ENCODE assay signal across 9 cellular contexts in genomic region chr19:3048190-3048533, GRCh38. TPM values are rescaled to one million over a fixed set of nuclear protein-coding genes. Genes with fewer than 3 reads are reported as not detected.
A peak's percentile ranks its signal among the peaks of the same experiment; 100 is the strongest.
DNase-seq lines count a peak whose midpoint lies in the region; ATAC-seq and TF ChIP-seq lines count a peak whose summit lies in the region.
"Had no signal": no experiment of that assay in that cellular context is flagged by ENCODE, and none has a peak within 500 bp of the region (broad histone marks: within the 10 kb centered on the region; RNA-seq: fewer than 3 reads in every experiment).

No MANE protein-coding gene starts in this region.

- H3K36me3 ChIP-seq in esophagus muscularis mucosa = peaks cover 0 to 6% (median 2%) of the 10 kb centered on the region in 4 donors

- no peak for DNase-seq in activated CD4-positive, alpha-beta T cell treated with anti-CD3 and anti-CD28 coated beads, Interleukin-2, amount 10 ng/mL, durations not matched to agents 7 days and 5 days
- DNase-seq in activated CD4-positive, alpha-beta T cell treated with anti-CD3 and anti-CD28 coated beads, Interleukin-2, amount 50 U/mL, for 1 hour = no peak
- DNase-seq in HFFc6 (no peak), esophagus muscularis mucosa (ENCODE audit: extremely low spot score) (no peak)
- no peak for DNase-seq in stimulated activated effector memory CD8-positive, alpha-beta T cell treated with anti-CD3 and anti-CD28 coated beads, Interleukin-12 subunit alpha, Interleukin-12 subunit beta, amount 100 ng/mL, for 72 hours (ENCODE audit: low spot score in 2 of 2)

- ATAC-seq in stimulated activated effector memory CD8-positive, alpha-beta T cell treated with anti-CD3 and anti-CD28 coated beads, Interleukin-12 subunit alpha, Interleukin-12 subunit beta, amount 100 ng/mL, for 72 hours = no peak
- no peak for ATAC-seq in activated CD4-positive, CD25-positive, alpha-beta regulatory T cell treated with anti-CD3 and anti-CD28 coated beads, Interleukin-2, amount 50 U/mL, for 24 hours
- ATAC-seq in HG02852 (IDR thresholded peaks at IDR 0.05; ENCODE audit: unreplicated experiment) = no peak
- no peak for ATAC-seq in GM19467 (IDR thresholded peaks at IDR 0.05; ENCODE audit: unreplicated experiment)

- intact Hi-C loops in esophagus muscularis mucosa (cut with DNase I) = no loop called here

- 79% methylated on average over 5 of the region's 5 CpGs for WGBS in esophagus muscularis mucosa

- H3K4me3 ChIP-seq in esophagus muscularis mucosa = peak overlapping the region in 3 of 4 donors; percentile 60 to 71 (median 63)

- no peaks in the 10 kb centered on the region for H3K27me3 ChIP-seq in esophagus muscularis mucosa

- POLR2A ChIA-PET in activated CD4-positive, alpha-beta T cell treated with anti-CD3 and anti-CD28 coated beads, Interleukin-2, amount 10 ng/mL, durations not matched to agents 7 days and 5 days (lab: Charles Lee) = no interaction called here

- peaks cover 6 to 25% (median 24%) of the 10 kb centered on the region in 4 donors for H3K4me1 ChIP-seq in esophagus muscularis mucosa

- no peaks in the 10 kb centered on the region for H3K9me3 Mint-ChIP-seq in activated CD4-positive, alpha-beta T cell treated with anti-CD3 and anti-CD28 coated beads, Interleukin-2, amount 10 ng/mL, durations not matched to agents 7 days and 5 days
- no peaks in the 10 kb centered on the region for H3K9me3 Mint-ChIP-seq in HFFc6
- no peaks in the 10 kb centered on the region for H3K9me3 Mint-ChIP-seq in stimulated activated effector memory CD8-positive, alpha-beta T cell treated with anti-CD3 and anti-CD28 coated beads, Interleukin-12 subunit alpha, Interleukin-12 subunit beta, amount 100 ng/mL, for 72 hours
- H3K9me3 Mint-ChIP-seq: neural crest cell had no signal

- peaks cover 9% of the 10 kb centered on the region for H3K27me3 Mint-ChIP-seq in activated CD4-positive, alpha-beta T cell treated with anti-CD3 and anti-CD28 coated beads, Interleukin-2, amount 10 ng/mL, durations not matched to agents 7 days and 5 days
- H3K27me3 Mint-ChIP-seq in HFFc6 (ENCODE audit: insufficient read depth) = peaks cover 7% of the 10 kb centered on the region

- TF ChIP-seq POLR2A in esophagus muscularis mucosa (IDR thresholded peaks at IDR 0.05; ENCODE audit: low read depth) = no peak

- peak overlapping the region; percentile 67 for H3K4me3 Mint-ChIP-seq in activated CD4-positive, alpha-beta T cell treated with anti-CD3 and anti-CD28 coated beads, Interleukin-2, amount 10 ng/mL, durations not matched to agents 7 days and 5 days
- peak overlapping the region; percentile 82; the same call in 1 of the 2 replicates for H3K4me3 Mint-ChIP-seq in HFFc6
- peak overlapping the region; percentile 74 for H3K4me3 Mint-ChIP-seq in stimulated activated effector memory CD8-positive, alpha-beta T cell treated with anti-CD3 and anti-CD28 coated beads, Interleukin-12 subunit alpha, Interleukin-12 subunit beta, amount 100 ng/mL, for 72 hours

- TF ChIP-seq CTCF in HFFc6 (IDR thresholded peaks at IDR 0.05) = no peak
- TF ChIP-seq CTCF in esophagus muscularis mucosa (IDR thresholded peaks at IDR 0.05) = no peak

- H3K9me3 ChIP-seq in esophagus muscularis mucosa = no peaks in the 10 kb centered on the region

- peaks cover 4% of the 10 kb centered on the region for H3K36me3 Mint-ChIP-seq in activated CD4-positive, alpha-beta T cell treated with anti-CD3 and anti-CD28 coated beads, Interleukin-2, amount 10 ng/mL, durations not matched to agents 7 days and 5 days (ENCODE audit: low read depth)
- no peaks in the 10 kb centered on the region for H3K36me3 Mint-ChIP-seq in HFFc6 (ENCODE audit: low read depth)
- peaks cover 12% of the 10 kb centered on the region for H3K36me3 Mint-ChIP-seq in stimulated activated effector memory CD8-positive, alpha-beta T cell treated with anti-CD3 and anti-CD28 coated beads, Interleukin-12 subunit alpha, Interleukin-12 subunit beta, amount 100 ng/mL, for 72 hours

- H3K27ac ChIP-seq in esophagus muscularis mucosa (replicated peaks in 1 of 4) = peak overlapping the region; percentile 83 to 87 (median 86)

- H3K4me1 Mint-ChIP-seq in activated CD4-positive, alpha-beta T cell treated with anti-CD3 and anti-CD28 coated beads, Interleukin-2, amount 10 ng/mL, durations not matched to agents 7 days and 5 days = peaks cover 9% of the 10 kb centered on the region
- H3K4me1 Mint-ChIP-seq in HFFc6 (ENCODE audit: low read depth) = peaks cover 7% of the 10 kb centered on the region
- H3K4me1 Mint-ChIP-seq in stimulated activated effector memory CD8-positive, alpha-beta T cell treated with anti-CD3 and anti-CD28 coated beads, Interleukin-12 subunit alpha, Interleukin-12 subunit beta, amount 100 ng/mL, for 72 hours = peaks cover 7% of the 10 kb centered on the region

- H3K27ac Mint-ChIP-seq in activated CD4-positive, alpha-beta T cell treated with anti-CD3 and anti-CD28 coated beads, Interleukin-2, amount 10 ng/mL, durations not matched to agents 7 days and 5 days = peak overlapping the region; percentile 82
- H3K27ac Mint-ChIP-seq in HFFc6 = no peak overlapping the region
- peak overlapping the region; percentile 79 for H3K27ac Mint-ChIP-seq in stimulated activated effector memory CD8-positive, alpha-beta T cell treated with anti-CD3 and anti-CD28 coated beads, Interleukin-12 subunit alpha, Interleukin-12 subunit beta, amount 100 ng/mL, for 72 hours

- no peak for TF ChIP-seq EP300 in esophagus muscularis mucosa (IDR thresholded peaks at IDR 0.05)

- CTCF ChIA-PET in activated CD4-positive, alpha-beta T cell treated with anti-CD3 and anti-CD28 coated beads, Interleukin-2, amount 10 ng/mL, durations not matched to agents 7 days and 5 days (lab: Charles Lee) = interaction anchor here (0.8 kb wide), 1 partner anchor 12 kb away, joined by 3 read pairs; no protein-coding TSS in a partner anchor

RNA-seq across cellular contexts. Expression of gene TLE5, which starts 14.1 kb away (rescaled TPM):
- 100 to 1,000 TPM; 837 to 960 TPM for total RNA-seq in activated CD4-positive, alpha-beta T cell treated with anti-CD3 and anti-CD28 coated beads, Interleukin-2, amount 10 ng/mL, durations not matched to agents 7 days and 5 days
- total RNA-seq in HFFc6 (2021; fragmentation: NEBNext Ultra II Directional; extraction: Animal tissue kit (Norgen Biotek cat#: 25700)) = 100 to 1,000 TPM; 332 to 383 (median 356) TPM
- total RNA-seq in esophagus muscularis mucosa = 100 to 1,000 TPM; 657 to 947 (median 804) TPM

RNA-seq across cellular contexts. Expression of gene TLE2, which starts 19.1 kb away (rescaled TPM):
- under 1 TPM; 0.99 to 1.00 TPM for total RNA-seq in activated CD4-positive, alpha-beta T cell treated with anti-CD3 and anti-CD28 coated beads, Interleukin-2, amount 10 ng/mL, durations not matched to agents 7 days and 5 days
- total RNA-seq in HFFc6 (2021; fragmentation: NEBNext Ultra II Directional; extraction: Animal tissue kit (Norgen Biotek cat#: 25700)) = under 1 TPM in 4 of 6 experiments, not detected in 2; 0.15 to 0.67 (median 0.46) TPM
- total RNA-seq in esophagus muscularis mucosa = 10 to 100 TPM; 34.0 to 51.2 (median 44.1) TPM

RNA-seq across cellular contexts. Expression of gene GNA11, which starts 46.0 kb away (rescaled TPM):
- total RNA-seq in activated CD4-positive, alpha-beta T cell treated with anti-CD3 and anti-CD28 coated beads, Interleukin-2, amount 10 ng/mL, durations not matched to agents 7 days and 5 days = under 1 TPM; 0.79 to 0.87 TPM
- total RNA-seq in HFFc6 (2021; fragmentation: NEBNext Ultra II Directional; extraction: Animal tissue kit (Norgen Biotek cat#: 25700)) = 10 to 100 TPM; 72.0 to 86.0 (median 77.6) TPM
- 100 to 1,000 TPM in 3 of 4 donors, 10 to 100 TPM in 1; 90.5 to 169 (median 119) TPM for total RNA-seq in esophagus muscularis mucosa

Comparison
In these comparisons a context has a peak if more than half of its experiments do, and no peak if none do; other contexts are left out.
1. RNA of gene TLE2, which starts 19.1 kb away (total RNA-seq): 34.0 to 51.2 TPM in esophagus muscularis mucosa; 0.99 to 1.00 TPM in activated CD4-positive, alpha-beta T cell treated with anti-CD3 and anti-CD28 coated beads, Interleukin-2, amount 10 ng/mL, durations not matched to agents 7 days and 5 days and 0.15 to 0.67 TPM in HFFc6; every median in the first group is over 10 times any median in the second.
2. RNA of gene GNA11, which starts 46.0 kb away (total RNA-seq): 90.5 to 169 TPM in esophagus muscularis mucosa and 72.0 to 86.0 TPM in HFFc6; 0.79 to 0.87 TPM in activated CD4-positive, alpha-beta T cell treated with anti-CD3 and anti-CD28 coated beads, Interleukin-2, amount 10 ng/mL, durations not matched to agents 7 days and 5 days; every median in the first group is over 10 times any median in the second.
3. Peak in every context shown above with its lines, with median percentiles within 50 percentile points of each other: H3K4me3 Mint-ChIP-seq.